ENCODE assay signal across 1 cellular context in the genomic region with DNA sequence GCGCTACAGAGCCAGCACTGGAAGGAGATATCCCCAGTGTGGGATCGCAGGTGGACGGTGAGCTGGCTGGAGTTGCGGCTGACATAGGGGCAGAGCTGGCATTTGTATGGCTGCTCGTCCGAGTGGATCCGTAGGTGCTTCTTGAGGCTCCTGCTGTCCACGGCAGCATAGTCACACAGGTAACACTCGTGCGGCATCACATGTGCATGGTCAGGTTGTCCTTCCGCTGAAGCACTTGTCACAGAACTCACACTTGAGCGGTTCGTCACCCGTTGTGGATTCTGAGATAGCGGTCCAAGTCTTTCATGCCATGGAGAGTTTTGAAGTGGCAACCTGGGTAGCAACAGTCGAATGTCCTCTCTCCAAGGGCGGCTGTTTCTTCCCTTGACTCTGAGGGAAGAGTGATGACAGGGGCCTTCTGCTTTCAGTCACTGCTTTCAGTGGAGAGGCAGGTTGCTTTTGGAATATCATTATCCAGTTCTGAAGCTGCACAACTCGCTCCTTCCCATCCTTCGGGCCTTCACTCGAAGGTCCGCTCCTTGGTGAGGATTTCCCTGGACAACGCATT.
TF ChIP-seq lines count a peak whose summit lies in the region.

No MANE protein-coding gene starts in this region.

TF ChIP-seq in WTC11, 78 proteins besides CTCF, POLR2A, EP300 and RAD21 (continued from another document):
- TF ChIP-seq, protein P1, sequence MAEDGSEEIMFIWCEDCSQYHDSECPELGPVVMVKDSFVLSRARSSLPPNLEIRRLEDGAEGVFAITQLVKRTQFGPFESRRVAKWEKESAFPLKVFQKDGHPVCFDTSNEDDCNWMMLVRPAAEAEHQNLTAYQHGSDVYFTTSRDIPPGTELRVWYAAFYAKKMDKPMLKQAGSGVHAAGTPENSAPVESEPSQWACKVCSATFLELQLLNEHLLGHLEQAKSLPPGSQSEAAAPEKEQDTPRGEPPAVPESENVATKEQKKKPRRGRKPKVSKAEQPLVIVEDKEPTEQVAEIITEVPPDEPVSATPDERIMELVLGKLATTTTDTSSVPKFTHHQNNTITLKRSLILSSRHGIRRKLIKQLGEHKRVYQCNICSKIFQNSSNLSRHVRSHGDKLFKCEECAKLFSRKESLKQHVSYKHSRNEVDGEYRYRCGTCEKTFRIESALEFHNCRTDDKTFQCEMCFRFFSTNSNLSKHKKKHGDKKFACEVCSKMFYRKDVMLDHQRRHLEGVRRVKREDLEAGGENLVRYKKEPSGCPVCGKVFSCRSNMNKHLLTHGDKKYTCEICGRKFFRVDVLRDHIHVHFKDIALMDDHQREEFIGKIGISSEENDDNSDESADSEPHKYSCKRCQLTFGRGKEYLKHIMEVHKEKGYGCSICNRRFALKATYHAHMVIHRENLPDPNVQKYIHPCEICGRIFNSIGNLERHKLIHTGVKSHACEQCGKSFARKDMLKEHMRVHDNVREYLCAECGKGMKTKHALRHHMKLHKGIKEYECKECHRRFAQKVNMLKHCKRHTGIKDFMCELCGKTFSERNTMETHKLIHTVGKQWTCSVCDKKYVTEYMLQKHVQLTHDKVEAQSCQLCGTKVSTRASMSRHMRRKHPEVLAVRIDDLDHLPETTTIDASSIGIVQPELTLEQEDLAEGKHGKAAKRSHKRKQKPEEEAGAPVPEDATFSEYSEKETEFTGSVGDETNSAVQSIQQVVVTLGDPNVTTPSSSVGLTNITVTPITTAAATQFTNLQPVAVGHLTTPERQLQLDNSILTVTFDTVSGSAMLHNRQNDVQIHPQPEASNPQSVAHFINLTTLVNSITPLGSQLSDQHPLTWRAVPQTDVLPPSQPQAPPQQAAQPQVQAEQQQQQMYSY (CRISPR knock-in tag; IDR thresholded peaks at IDR 0.05): no peak
- TF ChIP-seq ZNF671 (CRISPR knock-in tag; IDR thresholded peaks at IDR 0.05) (no peak), JUN (CRISPR knock-in tag; IDR thresholded peaks at IDR 0.05) (no peak), ETV6 (CRISPR knock-in tag; IDR thresholded peaks at IDR 0.05) (no peak), NR1H2 (CRISPR knock-in tag; IDR thresholded peaks at IDR 0.05) (no peak), ZNF121 (CRISPR knock-in tag; IDR thresholded peaks at IDR 0.05) (no peak), CBFB (CRISPR knock-in tag; IDR thresholded peaks at IDR 0.05; ENCODE audit: low read depth) (no peak), SOX15 (CRISPR knock-in tag; IDR thresholded peaks at IDR 0.05) (no peak)
- TF ChIP-seq, protein P2, sequence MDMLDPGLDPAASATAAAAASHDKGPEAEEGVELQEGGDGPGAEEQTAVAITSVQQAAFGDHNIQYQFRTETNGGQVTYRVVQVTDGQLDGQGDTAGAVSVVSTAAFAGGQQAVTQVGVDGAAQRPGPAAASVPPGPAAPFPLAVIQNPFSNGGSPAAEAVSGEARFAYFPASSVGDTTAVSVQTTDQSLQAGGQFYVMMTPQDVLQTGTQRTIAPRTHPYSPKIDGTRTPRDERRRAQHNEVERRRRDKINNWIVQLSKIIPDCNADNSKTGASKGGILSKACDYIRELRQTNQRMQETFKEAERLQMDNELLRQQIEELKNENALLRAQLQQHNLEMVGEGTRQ (CRISPR knock-in tag; IDR thresholded peaks at IDR 0.05): no peak
- TF ChIP-seq, protein P3, sequence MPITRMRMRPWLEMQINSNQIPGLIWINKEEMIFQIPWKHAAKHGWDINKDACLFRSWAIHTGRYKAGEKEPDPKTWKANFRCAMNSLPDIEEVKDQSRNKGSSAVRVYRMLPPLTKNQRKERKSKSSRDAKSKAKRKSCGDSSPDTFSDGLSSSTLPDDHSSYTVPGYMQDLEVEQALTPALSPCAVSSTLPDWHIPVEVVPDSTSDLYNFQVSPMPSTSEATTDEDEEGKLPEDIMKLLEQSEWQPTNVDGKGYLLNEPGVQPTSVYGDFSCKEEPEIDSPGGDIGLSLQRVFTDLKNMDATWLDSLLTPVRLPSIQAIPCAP (CRISPR knock-in tag; IDR thresholded peaks at IDR 0.05): no peak
TF ChIP-seq in WTC11: peak in this region for 0.
